Comparison of ENCODE assay signal across 12 cellular contexts in the genomic region with DNA sequence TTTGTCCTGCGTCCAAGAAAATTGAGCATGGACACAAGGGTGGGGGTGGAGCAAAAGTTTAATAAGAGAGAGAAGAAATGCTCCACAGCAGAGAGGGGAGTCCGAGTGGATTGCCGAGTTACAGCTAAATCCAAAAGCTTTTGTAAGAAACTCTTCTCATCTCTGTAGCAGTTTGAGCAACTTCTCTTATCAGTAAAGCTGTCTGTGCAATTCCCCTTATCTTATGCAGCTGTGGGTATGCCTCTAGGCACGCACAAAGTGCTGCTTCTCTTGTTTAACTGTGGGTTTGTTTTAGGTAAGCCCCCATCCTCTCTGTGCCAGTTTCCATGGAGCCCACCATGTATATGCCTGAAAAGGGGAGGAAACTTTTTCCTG. TPM values are rescaled to one million over a fixed set of nuclear protein-coding genes. Genes with fewer than 3 reads are reported as not detected.
DNase-seq lines count a peak whose midpoint lies in the region; ATAC-seq, FAIRE-seq and TF ChIP-seq lines count a peak whose summit lies in the region.
"Had no signal": no experiment of that assay in that cellular context is flagged by ENCODE, and none has a peak within 500 bp of the region (broad histone marks: within the 10 kb centered on the region; RNA-seq: fewer than 3 reads in every experiment).

No MANE protein-coding gene starts in this region.

- H3K4me3 ChIP-seq in MM.1S (ENCODE audit: low read length): peak overlapping the region; percentile 60
- H3K4me3 ChIP-seq in cardiac fibroblast (replicated peaks in 1 of 2; ENCODE audit: low read depth in 2 of 2, low read length in 2 of 2): peak overlapping the region; percentile 19
- no peak overlapping the region for H3K4me3 ChIP-seq in small intestine (ENCODE audit: low read depth in 1 of 2, low read length in 2 of 2)
- H3K4me3 ChIP-seq in body of pancreas: no peak overlapping the region

- 22 to 47% (median 34%) methylated on average over 4 of the region's 4 CpGs for WGBS in small intestine, 3 donors
- WGBS in body of pancreas, 2 donors: 37 to 47% methylated on average over 4 of the region's 4 CpGs

- H3K9me2 ChIP-seq in MM.1S (replicated peaks; ENCODE audit: insufficient read depth, low read length): no peaks in the 10 kb centered on the region

- TF ChIP-seq CTCF in MM.1S (IDR thresholded peaks at IDR 0.05; ENCODE audit: low read length): no peak
- TF ChIP-seq CTCF in cardiac fibroblast (IDR thresholded peaks at IDR 0.05; ENCODE audit: low read depth, low read length): no peak
- TF ChIP-seq CTCF in body of pancreas (IDR thresholded peaks at IDR 0.05): no peak

- no peak for FAIRE-seq in small intestine (lab: Jason Lieb, UNC)

- intact Hi-C loops in body of pancreas (cut with DNase I): no loop called here

- no peaks in the 10 kb centered on the region for H4K20me1 ChIP-seq in MM.1S (ENCODE audit: insufficient read depth, low read length)

- H3K27ac Mint-ChIP-seq in activated naive CD4-positive, alpha-beta T cell treated with anti-CD3 and anti-CD28 coated beads, Interleukin-2, amount 50 U/mL, for 24 hours: no peak overlapping the region

- H3K27me3 Mint-ChIP-seq in activated naive CD4-positive, alpha-beta T cell treated with anti-CD3 and anti-CD28 coated beads, Interleukin-2, amount 50 U/mL, for 24 hours: no peaks in the 10 kb centered on the region

- peak overlapping the region; percentile 61 for H2AFZ ChIP-seq in MM.1S (ENCODE audit: low read length)

- peaks cover 17% of the 10 kb centered on the region for H3K4me1 Mint-ChIP-seq in activated naive CD4-positive, alpha-beta T cell treated with anti-CD3 and anti-CD28 coated beads, Interleukin-2, amount 50 U/mL, for 24 hours

- H3K4me3 Mint-ChIP-seq in activated naive CD4-positive, alpha-beta T cell treated with anti-CD3 and anti-CD28 coated beads, Interleukin-2, amount 50 U/mL, for 24 hours: peak overlapping the region; percentile 58

- H3K4me2 ChIP-seq in MM.1S (ENCODE audit: low read depth, low read length): peak overlapping the region; percentile 62

- DNase-seq in activated naive CD4-positive, alpha-beta T cell treated with anti-CD3 and anti-CD28 coated beads, Interleukin-2, amount 50 U/mL, for 16 hours: no peak
- DNase-seq in MM.1S (peak; percentile 20), cardiac fibroblast (ENCODE audit: low read depth in 2 of 2) (peak in 1 of 2 donors; percentile 43), small intestine (peak; percentile 15), body of pancreas (no peak)
- DNase-seq: amniotic stem cell, left lung, NCI-H69 had no signal

- H3K36me3 Mint-ChIP-seq in activated naive CD4-positive, alpha-beta T cell treated with anti-CD3 and anti-CD28 coated beads, Interleukin-2, amount 50 U/mL, for 24 hours: peaks cover 8% of the 10 kb centered on the region

- ATAC-seq in body of pancreas (no peak), GM19035 (IDR thresholded peaks at IDR 0.05; ENCODE audit: unreplicated experiment) (no peak), GM21529 (IDR thresholded peaks at IDR 0.05; ENCODE audit: unreplicated experiment) (no peak)
- ATAC-seq: left lung, sciatic nerve had no signal

- peaks cover 4% of the 10 kb centered on the region for H3K9me3 Mint-ChIP-seq in activated naive CD4-positive, alpha-beta T cell treated with anti-CD3 and anti-CD28 coated beads, Interleukin-2, amount 50 U/mL, for 24 hours

- peaks cover 6% of the 10 kb centered on the region; the same call in 1 of the 2 replicates for H3K79me2 ChIP-seq in MM.1S (ENCODE audit: low read length)

- H3K4me1 ChIP-seq in MM.1S (ENCODE audit: low read length) (peaks cover 4% of the 10 kb centered on the region; the same call in 1 of the 2 replicates), small intestine (ENCODE audit: control insufficient read depth in 2 of 2, insufficient read depth in 1 of 2, low read depth in 1 of 2, low read length in 1 of 2) (no peaks in the 10 kb centered on the region), body of pancreas (peaks cover 7% of the 10 kb centered on the region)
- H3K4me1 ChIP-seq: left lung had no signal

- no peaks in the 10 kb centered on the region for H3K9me3 ChIP-seq in MM.1S (replicated peaks; ENCODE audit: insufficient read depth, low read length)
- H3K9me3 ChIP-seq in small intestine (ENCODE audit: control insufficient read depth, low read depth): no peaks in the 10 kb centered on the region
- peaks cover 0 to 26% (median 0%) of the 10 kb centered on the region in 3 donors for H3K9me3 ChIP-seq in body of pancreas

- H3K36me3 ChIP-seq in MM.1S (replicated peaks; ENCODE audit: insufficient read depth, low read length) (no peaks in the 10 kb centered on the region), small intestine (ENCODE audit: control insufficient read depth in 2 of 2, insufficient read depth in 2 of 2, low read length in 2 of 2) (peaks cover 2 to 5% of the 10 kb centered on the region in 2 donors), body of pancreas (replicated peaks in 1 of 2; ENCODE audit: insufficient read depth in 1 of 2, low read depth in 2 of 2) (no peaks in the 10 kb centered on the region)

- H3F3A ChIP-seq in MM.1S (ENCODE audit: insufficient read depth, low read length): peaks cover 14% of the 10 kb centered on the region; the same call in 1 of the 2 replicates

- H3K27me3 ChIP-seq in MM.1S (replicated peaks; ENCODE audit: insufficient read depth, low read length): no peaks in the 10 kb centered on the region
- no peaks in the 10 kb centered on the region for H3K27me3 ChIP-seq in small intestine (ENCODE audit: control insufficient read depth in 2 of 2, insufficient read depth in 2 of 2, low read length in 2 of 2)
- H3K27me3 ChIP-seq in body of pancreas: no peaks in the 10 kb centered on the region
- H3K27me3 ChIP-seq: left lung had no signal

- TF ChIP-seq POLR2A in body of pancreas (IDR thresholded peaks at IDR 0.05): no peak

- peak overlapping the region; percentile 36; the same call in 1 of the 2 replicates for H3K9ac ChIP-seq in MM.1S (ENCODE audit: low read length)

- H3K27ac ChIP-seq in MM.1S (ENCODE audit: low read length): peak overlapping the region; percentile 40; the same call in 1 of the 2 replicates
- H3K27ac ChIP-seq in small intestine (ENCODE audit: low read depth in 1 of 2, low read length in 1 of 2): no peak overlapping the region
- no peak overlapping the region for H3K27ac ChIP-seq in body of pancreas
- H3K27ac ChIP-seq: left lung had no signal

RNA-seq across cellular contexts. Expression of a gene that starts 44.8 kb away (rescaled TPM):
- polyA plus RNA-seq in small intestine: 100 to 1,000 TPM in 1 of 3 donors, 10 to 100 TPM in 2; 46.5 to 274 (median 64.0) TPM
- 10 to 100 TPM; 16.2 to 18.7 TPM for total RNA-seq in body of pancreas

Comparison
In these comparisons a context has a peak if more than half of its experiments do, and no peak if none do; other contexts are left out.
1. DNase-seq: peak in MM.1S (single experiment) and small intestine (single experiment); none in activated naive CD4-positive, alpha-beta T cell treated with anti-CD3 and anti-CD28 coated beads, Interleukin-2, amount 50 U/mL, for 16 hours (single experiment) and body of pancreas (0 of 4).
2. H3K4me3 ChIP-seq: peak in MM.1S (single experiment) and cardiac fibroblast (2 of 2); none in small intestine (0 of 2) and body of pancreas (0 of 2).